Comparison of ENCODE assay signal across 8 cellular contexts in genomic region chr1:154220071-154220969, GRCh38. TPM values are rescaled to one million over a fixed set of nuclear protein-coding genes. Genes with fewer than 3 reads are reported as not detected.
DNase-seq lines count a peak whose midpoint lies in the region; ATAC-seq, FAIRE-seq and TF ChIP-seq lines count a peak whose summit lies in the region.

TSS of gene UBAP2L (plus strand) at chr1:154220955. CDS start at chr1:154225124, 4,169 bp downstream.

- H3K9me3 ChIP-seq in right atrium auricular region (no peaks in the 10 kb centered on the region), psoas muscle (no peaks in the 10 kb centered on the region)

- intact Hi-C loops in T-helper 2 cell treated with Interferon-gamma antibody and Interleukin-4, amounts not matched to agents 100 ng/mL and 5 ng/mL, for 36 hours (cut with micrococcal nuclease) = loop anchor here (2.0 to 5.0 kb wide), 4 partner anchors 52 to 387 kb away; partner anchors contain the start of genes ADAR, ATP8B2, HAX1 and UBE2Q1
- intact Hi-C loops in psoas muscle (cut with DNase I) = loop anchor here in 1 of 2 donors (5.0 kb wide), 1 partner anchor 337 kb away; the partner anchor contains the start of gene UBE2Q1

- no peaks in the 10 kb centered on the region for H3K27me3 ChIP-seq in right atrium auricular region
- no peaks in the 10 kb centered on the region for H3K27me3 ChIP-seq in psoas muscle (ENCODE audit: insufficient read depth in 3 of 3, low read length in 2 of 3)

- H3K4me3 ChIP-seq in right atrium auricular region = peak within 1 kb of the TSS; percentile 94
- peak within 1 kb of the TSS; percentile 96 for H3K4me3 ChIP-seq in psoas muscle

- WGBS in psoas muscle, 3 donors = 0 to 1% (median 0%) methylated on average over 62 to 73 of the region's 73 CpGs

- H3K27ac ChIP-seq in right atrium auricular region = peak within 1 kb of the TSS; percentile 97 to 100
- H3K27ac ChIP-seq in psoas muscle = peak within 1 kb of the TSS; percentile 99

- H3K36me3 ChIP-seq in right atrium auricular region (peaks cover 27% of the 10 kb centered on the region), psoas muscle (ENCODE audit: insufficient read depth in 1 of 2, low read depth in 1 of 2) (peaks cover 6 to 39% of the 10 kb centered on the region in 2 donors)

- TF ChIP-seq CTCF in right atrium auricular region (IDR thresholded peaks at IDR 0.05) (no peak), psoas muscle (IDR thresholded peaks at IDR 0.05) (no peak)

- peak; percentile 89 for FAIRE-seq in urothelium cell line (lab: Jason Lieb, UNC)

- peaks cover 0 to 55% of the 10 kb centered on the region in 2 donors for H3K4me1 ChIP-seq in right atrium auricular region
- H3K4me1 ChIP-seq in psoas muscle = peaks cover 54% of the 10 kb centered on the region

- peak; percentile 62 for ATAC-seq in GM18499 (IDR thresholded peaks at IDR 0.05; ENCODE audit: insufficient read depth, unreplicated experiment)
- ATAC-seq in HG02943 (IDR thresholded peaks at IDR 0.05; ENCODE audit: low read depth, unreplicated experiment) = peak; percentile 94
- ATAC-seq in psoas muscle = peak; percentile 95 to 97 (median 96)

- peak; percentile 100 for DNase-seq in NCI-H187 treated with DMSO at 0.1 percent for 48 hours (lab: John Stamatoyannopoulos, UW)
- DNase-seq in anterior cingulate cortex (lab: John Stamatoyannopoulos, UW) = peak; percentile 94 to 100 (median 99)
- DNase-seq in right atrium auricular region (ENCODE audit: low spot score) = peak; percentile 99
- peak; percentile 100 for DNase-seq in psoas muscle
- DNase-seq in urothelium cell line (ENCODE audit: low spot score) = peak; percentile 97

RNA-seq across cellular contexts. Expression of gene UBAP2L, which starts in this region (rescaled TPM):
- 223 and 229 TPM in 2 replicates for total RNA-seq in T-helper 2 cell treated with Interferon-gamma antibody and Interleukin-4, amounts not matched to agents 100 ng/mL and 5 ng/mL, for 36 hours
- total RNA-seq in right atrium auricular region (10 to 100 TPM; 48.9 to 58.6 TPM), psoas muscle (100 to 1,000 TPM in 1 of 4 donors, 10 to 100 TPM in 3; 83.9 to 121 (median 87.5) TPM)
- polyA plus RNA-seq in psoas muscle = 10 to 100 TPM; 45.8 to 92.0 (median 81.9) TPM

Comparison
In these comparisons a context has a peak if more than half of its experiments do, and no peak if none do; other contexts are left out.
1. Peak in every context shown above with its lines: DNase-seq, ATAC-seq, H3K4me3 ChIP-seq and H3K27ac ChIP-seq.